ENCODE assay signal across 11 cellular contexts in genomic region chr9:131180454-131180853, GRCh38. TPM values are rescaled to one million over a fixed set of nuclear protein-coding genes. Genes with fewer than 3 reads are reported as not detected.
A peak's percentile ranks its signal among the peaks of the same experiment; 100 is the strongest.
DNase-seq lines count a peak whose midpoint lies in the region; ATAC-seq and TF ChIP-seq lines count a peak whose summit lies in the region.
"Had no signal": no experiment of that assay in that cellular context is flagged by ENCODE, and none has a peak within 500 bp of the region (broad histone marks: within the 10 kb centered on the region; RNA-seq: fewer than 3 reads in every experiment).

No MANE protein-coding gene starts in this region.

- no peak for ATAC-seq in GM19452 (IDR thresholded peaks at IDR 0.05; ENCODE audit: unreplicated experiment)
- ATAC-seq: natural killer cell treated with Interleukin-12 subunit alpha and Interleukin-12 subunit beta and Interleukin-15 and Interleukin-18, amount 100 ng/mL, for 72 hours had no signal

- peaks cover 71% of the 10 kb centered on the region for H3K36me3 ChIP-seq in SK-N-MC (ENCODE audit: insufficient read depth, low read length)
- H3K36me3 ChIP-seq in fibroblast of lung (ENCODE audit: control insufficient read depth, insufficient read depth, low read length), result peaks cover under 1% of the 10 kb centered on the region
- peaks cover 13% of the 10 kb centered on the region for H3K36me3 ChIP-seq in H7 (replicated peaks; ENCODE audit: control insufficient read depth, insufficient read depth, low read length)

- no peaks in the 10 kb centered on the region for H3K9me3 ChIP-seq in SK-N-MC (ENCODE audit: low read depth, low read length)
- H3K9me3 ChIP-seq in fibroblast of lung (ENCODE audit: control insufficient read depth, insufficient read depth, low read depth, low read length), result no peaks in the 10 kb centered on the region

- no peaks in the 10 kb centered on the region for H3K79me2 ChIP-seq in fibroblast of lung (ENCODE audit: control insufficient read depth, insufficient read depth, low read length)

- H3K4me1 ChIP-seq in fibroblast of lung (ENCODE audit: control insufficient read depth, extremely low read depth, insufficient read depth, low read length), result peaks cover 17% of the 10 kb centered on the region

- H3K9ac ChIP-seq in SK-N-MC (ENCODE audit: insufficient read length) (peak overlapping the region; percentile 12), fibroblast of lung (ENCODE audit: insufficient read depth, low read length) (no peak overlapping the region)

- H3K4me2 ChIP-seq in fibroblast of lung (ENCODE audit: extremely low read depth, insufficient read depth, low read length), result peak overlapping the region; percentile 51

- H4K20me1 ChIP-seq in fibroblast of lung (ENCODE audit: control insufficient read depth, extremely low read depth, insufficient read depth, low read length), result no peaks in the 10 kb centered on the region

- no peak for TF ChIP-seq CTCF in fibroblast of lung (conservative IDR thresholded peaks at IDR 0.05 in 1 of 2, IDR thresholded peaks at IDR 0.05 in 1 of 2; ENCODE audit: low read depth in 1 of 2, low read length in 2 of 2)

- H3K27ac ChIP-seq in SK-N-MC (0 out of 2 replicates have a peak overlapping the region, but pooled peaks have one; percentile 25), fibroblast of lung (ENCODE audit: insufficient read depth, low read length) (peak overlapping the region; percentile 68)

- no peaks in the 10 kb centered on the region for H3K27me3 ChIP-seq in fibroblast of lung (ENCODE audit: control insufficient read depth, insufficient read depth, low read length)
- H3K27me3 ChIP-seq in H7 (ENCODE audit: control insufficient read depth, insufficient read depth, low read length), result no peaks in the 10 kb centered on the region

- H3K4me3 ChIP-seq in SK-N-MC, result no peak overlapping the region
- no peak overlapping the region for H3K4me3 ChIP-seq in fibroblast of lung (replicated peaks in 1 of 4; ENCODE audit: control extremely low read depth in 1 of 4, insufficient read depth in 1 of 4, low read depth in 3 of 4, low read length in 4 of 4)
- no peak overlapping the region for H3K4me3 ChIP-seq in H7 (ENCODE audit: insufficient read depth, low read depth, low read length)

- peak; percentile 79 for DNase-seq in Daoy (ENCODE audit: low read depth)
- no peak for DNase-seq in SK-N-MC (ENCODE audit: low read depth, low spot score)
- peak; percentile 83 to 98 for DNase-seq in fibroblast of lung (ENCODE audit: low read depth in 2 of 2)
- DNase-seq in mucosa of gallbladder (ENCODE audit: low spot score), result peak; percentile 17
- no peak for DNase-seq in H7
- no peak for DNase-seq in posterior vena cava (ENCODE audit: low spot score)
- DNase-seq in GF-D8 (lab: John Stamatoyannopoulos, UW), result no peak
- DNase-seq: activated B cell treated with CpG ODN at 0.5 μM for 24 hours, NCI-H510A had no signal

- no peak overlapping the region for H2AFZ ChIP-seq in fibroblast of lung (ENCODE audit: low read length)

- intact Hi-C loops in posterior vena cava (cut with DNase I), result no loop called here

RNA-seq across cellular contexts. Expression of gene NUP214, which starts 55.1 kb away (rescaled TPM):
- 20.4 and 28.7 TPM in 2 replicates for total RNA-seq in Daoy (2014; rRNA removed; shearing (Covaris generic))
- 8.7 and 12.2 TPM in 2 replicates for total RNA-seq in fibroblast of lung
- polyA plus RNA-seq in fibroblast of lung, result 5.0 and 6.8 TPM in 2 replicates
- polyA plus RNA-seq in fibroblast of lung (2012), result 21.0 and 21.1 TPM in 2 replicates
- polyA minus RNA-seq in fibroblast of lung (ENCODE audit: low replicate concordance), result 50.1 and 57.3 TPM in 2 replicates
- total RNA-seq in mucosa of gallbladder, result 52.1 TPM
- 20.6 and 26.5 TPM in 2 replicates for total RNA-seq in H7 (2014; rRNA removed; shearing (Covaris generic))
- total RNA-seq in posterior vena cava, result 10 to 100 TPM; 33.9 to 40.8 TPM

Comparison
In these comparisons a context has a peak if more than half of its experiments do, and no peak if none do; other contexts are left out.
1. DNase-seq: peak in Daoy (single experiment), fibroblast of lung (2 of 2) and mucosa of gallbladder (single experiment); none in SK-N-MC (single experiment), H7 (single experiment), posterior vena cava (single experiment) and GF-D8 (single experiment).